Comparison of ENCODE assay signal across 3 cellular contexts in genomic region chr1:166343276-166343675, GRCh38.
"Had no signal": no experiment of that assay in that cellular context is flagged by ENCODE, and none has a peak within 500 bp of the region (broad histone marks: within the 10 kb centered on the region; RNA-seq: fewer than 3 reads in every experiment).

No MANE protein-coding gene starts in this region.

- DNase-seq: GDM1, GF-D8 had no signal

- H3K4me3 ChIP-seq: GM12878 had no signal

- ATAC-seq: GM12878 had no signal
